Comparison of ENCODE assay signal across 14 cellular contexts in the genomic region with DNA sequence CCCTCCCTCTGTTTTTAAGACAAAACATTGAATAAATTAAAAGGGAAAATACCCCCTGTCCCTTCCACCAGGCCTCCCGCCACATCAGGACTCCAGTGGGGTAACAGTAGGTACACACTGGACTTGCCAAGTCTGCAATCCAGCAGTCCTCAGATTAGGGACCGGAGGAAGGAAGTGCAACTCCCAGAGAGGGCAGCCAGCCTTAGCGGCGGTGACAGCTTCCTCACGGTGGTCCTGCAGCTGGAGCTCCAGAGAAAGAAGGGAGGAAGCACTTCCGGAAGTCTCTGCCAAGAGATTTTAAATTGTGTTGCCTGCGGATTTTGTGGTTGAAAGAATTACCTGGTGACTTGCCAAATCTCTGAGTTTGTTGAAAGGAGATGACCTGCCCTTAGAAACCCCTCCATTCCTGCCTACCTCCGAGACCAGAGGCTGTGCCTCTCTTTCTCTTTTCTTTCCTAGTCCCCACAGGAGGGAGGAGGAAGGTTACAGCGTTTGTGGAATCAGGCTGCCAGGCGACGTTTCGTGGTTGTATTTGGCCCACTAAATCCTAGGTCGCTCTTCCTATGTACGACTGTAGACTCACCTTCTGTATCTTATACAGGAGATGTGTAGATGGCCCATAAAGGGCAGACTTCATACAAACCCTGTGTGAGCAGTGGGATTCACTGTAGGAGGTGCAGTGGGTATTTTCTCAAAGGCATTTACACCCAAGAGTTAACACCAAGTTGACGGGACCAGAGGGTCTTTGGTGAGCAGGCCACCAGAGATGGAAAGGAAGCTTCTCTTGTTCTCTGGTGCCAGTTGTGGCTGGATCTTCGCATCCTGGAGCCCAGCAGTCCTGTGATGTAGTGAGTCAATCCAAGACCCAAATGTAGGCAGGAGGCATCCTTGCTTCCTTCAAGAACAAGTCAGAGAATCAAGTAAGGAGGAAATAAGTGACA.
A peak's percentile ranks its signal among the peaks of the same experiment; 100 is the strongest.
DNase-seq lines count a peak whose midpoint lies in the region; ATAC-seq and TF ChIP-seq lines count a peak whose summit lies in the region.
"Had no signal": no experiment of that assay in that cellular context is flagged by ENCODE, and none has a peak within 500 bp of the region (broad histone marks: within the 10 kb centered on the region; RNA-seq: fewer than 3 reads in every experiment).

No MANE protein-coding gene starts in this region.

- no TSS peak for BruUV-seq in OCI-LY7 (replicated peaks; lab: Mats Ljungman, UMichigan)

- no peaks in the 10 kb centered on the region for H4K20me1 ChIP-seq in OCI-LY7 (ENCODE audit: insufficient read depth, low read length)

- no peaks in the 10 kb centered on the region for H3K79me2 ChIP-seq in OCI-LY7 (ENCODE audit: insufficient read depth, low read depth, low read length)

- POLR2A ChIA-PET in activated CD8-positive, alpha-beta T cell treated with anti-CD3 and anti-CD28 coated beads, Interleukin-2, amount 10 ng/mL, durations not matched to agents 7 days and 5 days (lab: Charles Lee) = no interaction called here
- POLR2A ChIA-PET in activated CD8-positive, alpha-beta T cell treated with anti-CD3 and anti-CD28 coated beads for 36 hours (lab: Charles Lee) = no interaction called here
- POLR2A ChIA-PET in activated naive CD8-positive, alpha-beta T cell treated with anti-CD3 and anti-CD28 coated beads, Interleukin-2, amount 10 ng/mL, durations not matched to agents 7 days and 5 days (lab: Charles Lee) = no interaction called here
- POLR2A ChIA-PET in OCI-LY7 (lab: Charles Lee) = no interaction called here

- no peak overlapping the region for H3K27ac ChIP-seq in OCI-LY7 (ENCODE audit: low read depth, low read length, poor library complexity, severe bottlenecking)
- H3K27ac ChIP-seq: gastroesophageal sphincter had no signal

- ATAC-seq in activated CD8-positive, alpha-beta T cell treated with anti-CD3 and anti-CD28 coated beads, Interleukin-2, amount 10 ng/mL, durations not matched to agents 7 days and 5 days = no peak
- no peak for ATAC-seq in activated CD8-positive, alpha-beta T cell treated with anti-CD3 and anti-CD28 coated beads for 36 hours
- ATAC-seq in activated naive CD8-positive, alpha-beta T cell treated with anti-CD3 and anti-CD28 coated beads, Interleukin-2, amount 10 ng/mL, durations not matched to agents 7 days and 5 days (ENCODE audit: low read depth) = no peak
- no peak for ATAC-seq in HG02623 (IDR thresholded peaks at IDR 0.05; ENCODE audit: unreplicated experiment)
- no peak for ATAC-seq in GM18858 (IDR thresholded peaks at IDR 0.05; ENCODE audit: unreplicated experiment)
- ATAC-seq: gastroesophageal sphincter had no signal

- H3K36me3 Mint-ChIP-seq in activated CD8-positive, alpha-beta T cell treated with anti-CD3 and anti-CD28 coated beads, Interleukin-2, amount 10 ng/mL, durations not matched to agents 7 days and 5 days (ENCODE audit: low read depth) = peaks cover 5% of the 10 kb centered on the region
- no peaks in the 10 kb centered on the region for H3K36me3 Mint-ChIP-seq in activated CD8-positive, alpha-beta T cell treated with anti-CD3 and anti-CD28 coated beads for 36 hours (ENCODE audit: low read depth)
- H3K36me3 Mint-ChIP-seq in activated naive CD8-positive, alpha-beta T cell treated with anti-CD3 and anti-CD28 coated beads, Interleukin-2, amount 10 ng/mL, durations not matched to agents 7 days and 5 days = no peaks in the 10 kb centered on the region
- no peaks in the 10 kb centered on the region for H3K36me3 Mint-ChIP-seq in nephron (ENCODE audit: low read depth)

- TF ChIP-seq CTCF in activated CD8-positive, alpha-beta T cell treated with anti-CD3 and anti-CD28 coated beads for 36 hours (IDR thresholded peaks at IDR 0.05) = no peak
- TF ChIP-seq CTCF in nephron (IDR thresholded peaks at IDR 0.05; ENCODE audit: unreplicated experiment in 3 of 3) = no peak
- no peak for TF ChIP-seq CTCF in OCI-LY7 (conservative IDR thresholded peaks at IDR 0.05; ENCODE audit: low read length)

- no peaks in the 10 kb centered on the region for H3K9me3 Mint-ChIP-seq in activated CD8-positive, alpha-beta T cell treated with anti-CD3 and anti-CD28 coated beads, Interleukin-2, amount 10 ng/mL, durations not matched to agents 7 days and 5 days (ENCODE audit: insufficient read depth)
- no peaks in the 10 kb centered on the region for H3K9me3 Mint-ChIP-seq in activated CD8-positive, alpha-beta T cell treated with anti-CD3 and anti-CD28 coated beads for 36 hours
- no peaks in the 10 kb centered on the region for H3K9me3 Mint-ChIP-seq in activated naive CD8-positive, alpha-beta T cell treated with anti-CD3 and anti-CD28 coated beads, Interleukin-2, amount 10 ng/mL, durations not matched to agents 7 days and 5 days
- H3K9me3 Mint-ChIP-seq in nephron = peaks cover 7% of the 10 kb centered on the region
- H3K9me3 Mint-ChIP-seq: dendritic cell treated with granulocyte-macrophage colony-stimulating factor and Interleukin-4, amounts not matched to agents 40 ng/mL and 50 ng/mL, for 4 days had no signal

- H3K27me3 Mint-ChIP-seq in activated CD8-positive, alpha-beta T cell treated with anti-CD3 and anti-CD28 coated beads, Interleukin-2, amount 10 ng/mL, durations not matched to agents 7 days and 5 days (ENCODE audit: low read depth) = peaks cover 88% of the 10 kb centered on the region
- H3K27me3 Mint-ChIP-seq in activated CD8-positive, alpha-beta T cell treated with anti-CD3 and anti-CD28 coated beads for 36 hours = peaks cover 80% of the 10 kb centered on the region
- peaks cover 87% of the 10 kb centered on the region for H3K27me3 Mint-ChIP-seq in activated naive CD8-positive, alpha-beta T cell treated with anti-CD3 and anti-CD28 coated beads, Interleukin-2, amount 10 ng/mL, durations not matched to agents 7 days and 5 days
- peaks cover 100% of the 10 kb centered on the region for H3K27me3 Mint-ChIP-seq in nephron (ENCODE audit: low read depth)

- H3K9me3 ChIP-seq in OCI-LY7 (ENCODE audit: low read length) = no peaks in the 10 kb centered on the region
- H3K9me3 ChIP-seq: gastroesophageal sphincter had no signal

- no peak overlapping the region for H3K4me2 ChIP-seq in OCI-LY7 (ENCODE audit: low read length)

- H3K4me1 Mint-ChIP-seq in activated CD8-positive, alpha-beta T cell treated with anti-CD3 and anti-CD28 coated beads, Interleukin-2, amount 10 ng/mL, durations not matched to agents 7 days and 5 days (ENCODE audit: low read depth) = peaks cover 44% of the 10 kb centered on the region
- H3K4me1 Mint-ChIP-seq in activated CD8-positive, alpha-beta T cell treated with anti-CD3 and anti-CD28 coated beads for 36 hours (ENCODE audit: low read depth) = peaks cover 35% of the 10 kb centered on the region
- peaks cover 27% of the 10 kb centered on the region for H3K4me1 Mint-ChIP-seq in activated naive CD8-positive, alpha-beta T cell treated with anti-CD3 and anti-CD28 coated beads, Interleukin-2, amount 10 ng/mL, durations not matched to agents 7 days and 5 days
- peaks cover 38% of the 10 kb centered on the region for H3K4me1 Mint-ChIP-seq in nephron

- intact Hi-C loops in activated CD8-positive, alpha-beta T cell treated with anti-CD3 and anti-CD28 coated beads for 36 hours (cut with micrococcal nuclease) = loop anchor here (2.0 to 5.0 kb wide), 2 partner anchors 82 to 133 kb away; partner anchors contain the start of gene EN2
- intact Hi-C loops in OCI-LY7 (cut with micrococcal nuclease; ENCODE audit: unreplicated experiment) = no loop called here

- H3K4me1 ChIP-seq in OCI-LY7 (ENCODE audit: insufficient read depth, low read length, poor library complexity, severe bottlenecking) = no peaks in the 10 kb centered on the region

- no peak overlapping the region for H3K4me3 ChIP-seq in OCI-LY7 (ENCODE audit: low read depth, low read length, poor library complexity, severe bottlenecking)
- H3K4me3 ChIP-seq: lung had no signal

- no peak for DNase-seq in activated CD8-positive, alpha-beta T cell treated with anti-CD3 and anti-CD28 coated beads, Interleukin-2, amount 10 ng/mL, durations not matched to agents 7 days and 5 days
- no peak for DNase-seq in activated CD8-positive, alpha-beta T cell treated with anti-CD3 and anti-CD28 coated beads for 36 hours
- DNase-seq in Kasumi-1 (lab: John Stamatoyannopoulos, UW) = peak; percentile 55 to 56
- DNase-seq in activated naive CD8-positive, alpha-beta T cell treated with anti-CD3 and anti-CD28 coated beads, Interleukin-2, amount 10 ng/mL, durations not matched to agents 7 days and 5 days = no peak
- no peak for DNase-seq in OCI-LY7 (ENCODE audit: low spot score)
- DNase-seq: activated CD4-positive, CD25-positive, alpha-beta regulatory T cell; activated naive CD4-positive, alpha-beta T cell treated with Interleukin-2 at 50 U/mL for 16 hours; NCI-H1694 treated with DMSO at 0.1 percent for 48 hours had no signal

- no peaks in the 10 kb centered on the region for H3K36me3 ChIP-seq in OCI-LY7 (ENCODE audit: insufficient read depth, low read length)
- H3K36me3 ChIP-seq: gastroesophageal sphincter had no signal

- no peaks in the 10 kb centered on the region for H3K9me2 ChIP-seq in OCI-LY7 (ENCODE audit: insufficient read depth, low read length)

- CTCF ChIA-PET in activated CD8-positive, alpha-beta T cell treated with anti-CD3 and anti-CD28 coated beads, Interleukin-2, amount 10 ng/mL, durations not matched to agents 7 days and 5 days (lab: Charles Lee) = interaction anchor here (1.4 kb wide), 1 partner anchor 448 kb away, joined by 5 read pairs; no protein-coding TSS in a partner anchor
- CTCF ChIA-PET in activated CD8-positive, alpha-beta T cell treated with anti-CD3 and anti-CD28 coated beads for 36 hours (lab: Charles Lee) = interaction anchor here (2.3 kb wide), 1 partner anchor 31 kb away, joined by 8 read pairs; no protein-coding TSS in a partner anchor
- CTCF ChIA-PET in OCI-LY7 (lab: Charles Lee; ENCODE audit: unreplicated experiment) = no interaction called here

- peak overlapping the region; percentile 3 for H3K27ac Mint-ChIP-seq in activated CD8-positive, alpha-beta T cell treated with anti-CD3 and anti-CD28 coated beads, Interleukin-2, amount 10 ng/mL, durations not matched to agents 7 days and 5 days
- no peak overlapping the region for H3K27ac Mint-ChIP-seq in activated CD8-positive, alpha-beta T cell treated with anti-CD3 and anti-CD28 coated beads for 36 hours
- no peak overlapping the region for H3K27ac Mint-ChIP-seq in activated naive CD8-positive, alpha-beta T cell treated with anti-CD3 and anti-CD28 coated beads, Interleukin-2, amount 10 ng/mL, durations not matched to agents 7 days and 5 days
- H3K27ac Mint-ChIP-seq in nephron = no peak overlapping the region
- H3K27ac Mint-ChIP-seq: dendritic cell treated with granulocyte-macrophage colony-stimulating factor and Interleukin-4, amounts not matched to agents 40 ng/mL and 50 ng/mL, for 4 days had no signal

- H2AFZ ChIP-seq in OCI-LY7 (ENCODE audit: low read length) = no peak overlapping the region

- no peak overlapping the region for H3K4me3 Mint-ChIP-seq in activated CD8-positive, alpha-beta T cell treated with anti-CD3 and anti-CD28 coated beads, Interleukin-2, amount 10 ng/mL, durations not matched to agents 7 days and 5 days
- no peak overlapping the region for H3K4me3 Mint-ChIP-seq in activated CD8-positive, alpha-beta T cell treated with anti-CD3 and anti-CD28 coated beads for 36 hours
- H3K4me3 Mint-ChIP-seq in activated naive CD8-positive, alpha-beta T cell treated with anti-CD3 and anti-CD28 coated beads, Interleukin-2, amount 10 ng/mL, durations not matched to agents 7 days and 5 days = peak overlapping the region; percentile 41
- peak overlapping the region; percentile 19 to 75 (median 55) for H3K4me3 Mint-ChIP-seq in nephron

Comparison
In these comparisons a context has a peak if more than half of its experiments do, and no peak if none do; other contexts are left out.
1. DNase-seq: peak in Kasumi-1 (2 of 2); none in activated CD8-positive, alpha-beta T cell treated with anti-CD3 and anti-CD28 coated beads, Interleukin-2, amount 10 ng/mL, durations not matched to agents 7 days and 5 days (single experiment), activated CD8-positive, alpha-beta T cell treated with anti-CD3 and anti-CD28 coated beads for 36 hours (single experiment), activated naive CD8-positive, alpha-beta T cell treated with anti-CD3 and anti-CD28 coated beads, Interleukin-2, amount 10 ng/mL, durations not matched to agents 7 days and 5 days (single experiment) and OCI-LY7 (single experiment).
2. H3K4me3 Mint-ChIP-seq: peak in activated naive CD8-positive, alpha-beta T cell treated with anti-CD3 and anti-CD28 coated beads, Interleukin-2, amount 10 ng/mL, durations not matched to agents 7 days and 5 days (single experiment) and nephron (3 of 3); none in activated CD8-positive, alpha-beta T cell treated with anti-CD3 and anti-CD28 coated beads, Interleukin-2, amount 10 ng/mL, durations not matched to agents 7 days and 5 days (single experiment) and activated CD8-positive, alpha-beta T cell treated with anti-CD3 and anti-CD28 coated beads for 36 hours (single experiment).